ENCODE assay signal across 10 cellular contexts in genomic region chr2:207333599-207334308, GRCh38.
A peak's percentile ranks its signal among the peaks of the same experiment; 100 is the strongest.
DNase-seq lines count a peak whose midpoint lies in the region; ATAC-seq lines count a peak whose summit lies in the region.
"Had no signal": no experiment of that assay in that cellular context is flagged by ENCODE, and none has a peak within 500 bp of the region (broad histone marks: within the 10 kb centered on the region; RNA-seq: fewer than 3 reads in every experiment).

No MANE protein-coding gene starts in this region.

- DNase-seq in activated T-cell treated with anti-CD3 and anti-CD28 coated beads, Interleukin-2, amount 50 U/mL, for 72 hours: no peak
- DNase-seq in activated T-cell treated with anti-CD3 and anti-CD28 coated beads for 4 hours (no peak), DMS53 (lab: John Stamatoyannopoulos, UW) (no peak)
- no peak for DNase-seq in activated naive CD8-positive, alpha-beta T cell treated with anti-CD3 and anti-CD28 coated beads, Interleukin-2, amount 50 U/mL, for 24 hours
- DNase-seq: NCI-H345 had no signal

- ATAC-seq in activated T-cell treated with anti-CD3 and anti-CD28 coated beads, Interleukin-2, amount 50 U/mL, for 72 hours (replicated peaks in 1 of 2): no peak
- ATAC-seq in activated naive CD8-positive, alpha-beta T cell treated with anti-CD3 and anti-CD28 coated beads, Interleukin-2, amount 50 U/mL, for 24 hours: no peak
- no peak for ATAC-seq in HG02840 (IDR thresholded peaks at IDR 0.05; ENCODE audit: low FRiP score, unreplicated experiment)
- ATAC-seq in GM18520 (IDR thresholded peaks at IDR 0.05; ENCODE audit: unreplicated experiment): no peak

- H3K4me3 ChIP-seq in iPS-20b (ENCODE audit: low read length) (peak overlapping the region; percentile 46; the same call in 1 of the 2 replicates), stomach smooth muscle (ENCODE audit: low read length in 2 of 2) (no peak overlapping the region)
- H3K4me3 ChIP-seq: BLaER1 treated with 17β-estradiol and CSF1 and Interleukin-3, amounts not matched to agents 10 nM and 100 nM had no signal

- no peaks in the 10 kb centered on the region for H3K27me3 Mint-ChIP-seq in activated T-cell treated with anti-CD3 and anti-CD28 coated beads, Interleukin-2, amount 50 U/mL, for 72 hours (ENCODE audit: low read depth)
- H3K27me3 Mint-ChIP-seq in activated naive CD8-positive, alpha-beta T cell treated with anti-CD3 and anti-CD28 coated beads, Interleukin-2, amount 50 U/mL, for 24 hours: no peaks in the 10 kb centered on the region

- H3K36me3 Mint-ChIP-seq in activated T-cell treated with anti-CD3 and anti-CD28 coated beads, Interleukin-2, amount 50 U/mL, for 72 hours (ENCODE audit: insufficient read depth in 2 of 2): peaks cover 4 to 10% of the 10 kb centered on the region in 2 donors
- peaks cover 2% of the 10 kb centered on the region for H3K36me3 Mint-ChIP-seq in activated naive CD8-positive, alpha-beta T cell treated with anti-CD3 and anti-CD28 coated beads, Interleukin-2, amount 50 U/mL, for 24 hours (ENCODE audit: low read depth)

- H3K9me3 ChIP-seq in iPS-20b (ENCODE audit: insufficient read depth, low read depth, low read length) (no peaks in the 10 kb centered on the region), stomach smooth muscle (ENCODE audit: control insufficient read depth in 2 of 2, low read length in 2 of 2) (no peaks in the 10 kb centered on the region)
- H3K9me3 ChIP-seq: BLaER1 treated with 17β-estradiol and CSF1 and Interleukin-3, amounts not matched to agents 10 nM and 100 nM had no signal

- no peak overlapping the region for H3K27ac ChIP-seq in iPS-20b (ENCODE audit: low read length)
- H3K27ac ChIP-seq in stomach smooth muscle (ENCODE audit: low read length): peak overlapping the region; percentile 85

- peaks cover 94% of the 10 kb centered on the region for H3K4me1 Mint-ChIP-seq in activated T-cell treated with anti-CD3 and anti-CD28 coated beads, Interleukin-2, amount 50 U/mL, for 72 hours (ENCODE audit: low read depth)
- H3K4me1 Mint-ChIP-seq in activated naive CD8-positive, alpha-beta T cell treated with anti-CD3 and anti-CD28 coated beads, Interleukin-2, amount 50 U/mL, for 24 hours: peaks cover 95% of the 10 kb centered on the region

- H3K27me3 ChIP-seq in iPS-20b (ENCODE audit: insufficient read depth, low read length) (no peaks in the 10 kb centered on the region), stomach smooth muscle (ENCODE audit: control insufficient read depth in 1 of 2, insufficient read depth in 2 of 2, low read length in 2 of 2) (no peaks in the 10 kb centered on the region)
- H3K27me3 ChIP-seq: BLaER1 treated with 17β-estradiol and CSF1 and Interleukin-3, amounts not matched to agents 10 nM and 100 nM had no signal

- H3K9ac ChIP-seq in iPS-20b (ENCODE audit: low read depth, low read length): peak overlapping the region; percentile 76; the same call in 1 of the 2 replicates
- peak overlapping the region in 1 of 2 donors; percentile 66 for H3K9ac ChIP-seq in stomach smooth muscle (ENCODE audit: low read length in 2 of 2)

- H3K9me3 Mint-ChIP-seq in activated T-cell treated with anti-CD3 and anti-CD28 coated beads, Interleukin-2, amount 50 U/mL, for 72 hours: peaks cover 0 to 2% of the 10 kb centered on the region in 2 donors
- H3K9me3 Mint-ChIP-seq in activated naive CD8-positive, alpha-beta T cell treated with anti-CD3 and anti-CD28 coated beads, Interleukin-2, amount 50 U/mL, for 24 hours: no peaks in the 10 kb centered on the region

- H3K36me3 ChIP-seq in iPS-20b (ENCODE audit: insufficient read depth, low read depth, low read length) (no peaks in the 10 kb centered on the region), stomach smooth muscle (ENCODE audit: control insufficient read depth in 2 of 2, insufficient read depth in 2 of 2, low read length in 2 of 2) (no peaks in the 10 kb centered on the region)
- H3K36me3 ChIP-seq: BLaER1 treated with 17β-estradiol and CSF1 and Interleukin-3, amounts not matched to agents 10 nM and 100 nM had no signal

- H3K4me1 ChIP-seq in iPS-20b (ENCODE audit: insufficient read depth, low read length) (peaks cover 26% of the 10 kb centered on the region), stomach smooth muscle (ENCODE audit: control insufficient read depth, insufficient read depth, low read length) (peaks cover 11% of the 10 kb centered on the region)

- H3K4me3 Mint-ChIP-seq in activated T-cell treated with anti-CD3 and anti-CD28 coated beads, Interleukin-2, amount 50 U/mL, for 72 hours: peak overlapping the region; percentile 62 to 84
- H3K4me3 Mint-ChIP-seq in activated naive CD8-positive, alpha-beta T cell treated with anti-CD3 and anti-CD28 coated beads, Interleukin-2, amount 50 U/mL, for 24 hours: peak overlapping the region; percentile 2

- H3K27ac Mint-ChIP-seq in activated T-cell treated with anti-CD3 and anti-CD28 coated beads, Interleukin-2, amount 50 U/mL, for 72 hours: peak overlapping the region; percentile 97
- peak overlapping the region; percentile 95 for H3K27ac Mint-ChIP-seq in activated naive CD8-positive, alpha-beta T cell treated with anti-CD3 and anti-CD28 coated beads, Interleukin-2, amount 50 U/mL, for 24 hours
